14 cellular contexts compared by ENCODE assay signal in the genomic region with DNA sequence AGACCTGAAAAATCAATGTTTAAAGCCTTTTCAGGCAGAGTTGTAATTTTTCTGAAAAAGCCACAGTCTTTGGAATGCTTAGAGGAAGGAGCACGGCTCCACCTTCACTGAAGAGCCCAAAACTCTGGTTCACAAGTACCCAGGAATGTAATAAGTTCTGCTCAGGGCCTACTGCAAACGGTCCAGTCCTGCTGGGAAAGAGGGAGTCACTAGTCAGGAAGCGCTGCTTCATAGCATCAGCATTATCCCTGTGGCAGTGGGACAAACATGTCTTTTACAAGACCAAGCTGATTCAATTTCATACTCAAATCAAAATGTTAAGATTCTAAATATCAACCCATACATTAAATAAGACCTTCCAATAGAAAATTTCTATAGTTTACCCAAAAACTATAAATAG.
DNase-seq lines count a peak whose midpoint lies in the region.
"Had no signal": no experiment of that assay in that cellular context is flagged by ENCODE, and none has a peak within 500 bp of the region (broad histone marks: within the 10 kb centered on the region; RNA-seq: fewer than 3 reads in every experiment).

No MANE protein-coding gene starts in this region.

- H3K9me3 ChIP-seq in SJCRH30 (replicated peaks): no peaks in the 10 kb centered on the region

- no peak overlapping the region for H3K4me3 ChIP-seq in SJCRH30
- H3K4me3 ChIP-seq: BLaER1 treated with 17β-estradiol and CSF1 and Interleukin-3, amounts not matched to agents 10 nM and 100 nM had no signal

- H3K27ac ChIP-seq in cingulate gyrus (ENCODE audit: low read depth, low read length): peak overlapping the region; percentile 66
- H3K27ac ChIP-seq in SJCRH30: no peak overlapping the region
- H3K27ac ChIP-seq: BLaER1 treated with 17β-estradiol and CSF1 and Interleukin-3, amounts not matched to agents 10 nM and 100 nM; brain microvascular endothelial cell had no signal

- no peaks in the 10 kb centered on the region for H3K4me1 ChIP-seq in SJCRH30

- DNase-seq in A172 (ENCODE audit: low spot score): peak; percentile 29
- peak; percentile 63 for DNase-seq in EH (ENCODE audit: low read depth)
- peak; percentile 24 for DNase-seq in myocyte (ENCODE audit: low read depth)
- no peak for DNase-seq in RKO (ENCODE audit: low spot score)
- no peak for DNase-seq in mucosa of gallbladder (ENCODE audit: low spot score)
- no peak for DNase-seq in SJCRH30
- no peak for DNase-seq in NCI-H1092 treated with DMSO at 0.1 percent for 48 hours (lab: John Stamatoyannopoulos, UW)
- DNase-seq: activated T-cell treated with anti-CD3 and anti-CD28 coated beads, Interleukin-2, amount 50 U/mL, for 4 hours; brain microvascular endothelial cell; KBM-7; NK-92 treated with Interleukin-12 subunit alpha and Interleukin-12 subunit beta, amount 100 ng/mL, for 24 hours; stimulated activated CD4-positive, alpha-beta T cell treated with anti-CD3 and anti-CD28 coated beads, Interleukin-15, amount 100 ng/mL, for 24 hours had no signal

- no peaks in the 10 kb centered on the region for H3K36me3 ChIP-seq in SJCRH30
- H3K36me3 ChIP-seq: brain microvascular endothelial cell had no signal

- H3K27me3 ChIP-seq in SJCRH30: no peaks in the 10 kb centered on the region
- H3K27me3 ChIP-seq: BLaER1 treated with 17β-estradiol and CSF1 and Interleukin-3, amounts not matched to agents 10 nM and 100 nM; brain microvascular endothelial cell had no signal

Comparison
In these comparisons a context has a peak if more than half of its experiments do, and no peak if none do; other contexts are left out.
1. DNase-seq: peak in A172 (single experiment), EH (single experiment) and myocyte (single experiment); none in RKO (single experiment), mucosa of gallbladder (single experiment), SJCRH30 (0 of 2) and NCI-H1092 treated with DMSO at 0.1 percent for 48 hours (single experiment).